In genomic region chr1:29634324-29635072, GRCh38 we compare ENCODE assay signal across 20 cellular contexts.
A peak's percentile ranks its signal among the peaks of the same experiment; 100 is the strongest.
DNase-seq lines count a peak whose midpoint lies in the region; ATAC-seq and TF ChIP-seq lines count a peak whose summit lies in the region.
"Had no signal": no experiment of that assay in that cellular context is flagged by ENCODE, and none has a peak within 500 bp of the region (broad histone marks: within the 10 kb centered on the region; RNA-seq: fewer than 3 reads in every experiment).

No MANE protein-coding gene starts in this region.

- H3K27ac ChIP-seq in endodermal cell (ENCODE audit: low read depth, low read length) (no peak overlapping the region), mesenchymal stem cell (ENCODE audit: low read length, poor library complexity, severe bottlenecking) (no peak overlapping the region)
- H3K27ac ChIP-seq: BLaER1, HL-60 had no signal

- no peaks in the 10 kb centered on the region for H3K36me3 ChIP-seq in endodermal cell (ENCODE audit: control insufficient read depth, insufficient read depth, low read length)
- no peaks in the 10 kb centered on the region for H3K36me3 ChIP-seq in mesenchymal stem cell (ENCODE audit: control insufficient read depth in 1 of 2, insufficient read depth in 2 of 2, low read depth in 1 of 2, low read length in 2 of 2)
- H3K36me3 ChIP-seq: BLaER1 had no signal

- peaks cover 21 to 26% of the 10 kb centered on the region in 2 donors for H3K27me3 Mint-ChIP-seq in natural killer cell treated with Interleukin-12 subunit alpha and Interleukin-12 subunit beta and Interleukin-15 and Interleukin-18, amount 100 ng/mL, for 72 hours
- H3K27me3 Mint-ChIP-seq in natural killer cell (ENCODE audit: low read depth in 2 of 2) (peaks cover 7 to 14% of the 10 kb centered on the region in 2 donors), endodermal cell (ENCODE audit: insufficient read depth) (peaks cover 12% of the 10 kb centered on the region), type B pancreatic cell (peaks cover 9% of the 10 kb centered on the region)
- H3K27me3 Mint-ChIP-seq: CD4-positive, CD25-positive, alpha-beta regulatory T cell had no signal

- no peak overlapping the region for H3K4me3 ChIP-seq in endodermal cell (ENCODE audit: low read length)
- no peak overlapping the region for H3K4me3 ChIP-seq in mesenchymal stem cell (ENCODE audit: insufficient read depth in 1 of 2, low read depth in 1 of 2, low read length in 2 of 2)
- H3K4me3 ChIP-seq: BLaER1, GM23338, K562 had no signal

- WGBS in endodermal cell (ENCODE audit: insufficient coverage in 1 of 2, insufficient read length in 1 of 2), 2 experiments = 87 to 93% methylated on average over 3 to 8 of the region's 8 CpGs
- 75% methylated on average over 8 of the region's 8 CpGs for WGBS in mesenchymal stem cell

- no peak overlapping the region for H3K4me2 ChIP-seq in mesenchymal stem cell (ENCODE audit: low read length, poor library complexity, severe bottlenecking)
- H3K4me2 ChIP-seq: BLaER1, GM23338 had no signal

- H3K79me1 ChIP-seq in mesenchymal stem cell (replicated peaks; ENCODE audit: low read length, poor library complexity, severe bottlenecking) = no peaks in the 10 kb centered on the region

- TF ChIP-seq CTCF in natural killer cell (IDR thresholded peaks at IDR 0.05) (no peak), endodermal cell (conservative IDR thresholded peaks at IDR 0.05) (no peak), type B pancreatic cell (conservative IDR thresholded peaks at IDR 0.05) (no peak)

- intact Hi-C loops in natural killer cell (cut with micrococcal nuclease) = no loop called here

- no peak overlapping the region for H3K4me3 Mint-ChIP-seq in natural killer cell treated with Interleukin-12 subunit alpha and Interleukin-12 subunit beta and Interleukin-15 and Interleukin-18, amount 100 ng/mL, for 72 hours
- no peak overlapping the region for H3K4me3 Mint-ChIP-seq in natural killer cell
- H3K4me3 Mint-ChIP-seq in endodermal cell = no peak overlapping the region
- H3K4me3 Mint-ChIP-seq in type B pancreatic cell = no peak overlapping the region
- H3K4me3 Mint-ChIP-seq: CD4-positive, CD25-positive, alpha-beta regulatory T cell; GM23338 had no signal

- H3K9me3 ChIP-seq in endodermal cell (ENCODE audit: control insufficient read depth, low read length) (no peaks in the 10 kb centered on the region), mesenchymal stem cell (ENCODE audit: control insufficient read depth, low read length) (no peaks in the 10 kb centered on the region)
- H3K9me3 ChIP-seq: BLaER1 had no signal

- H2AFZ ChIP-seq in mesenchymal stem cell (ENCODE audit: low read depth, low read length) = no peak overlapping the region
- H2AFZ ChIP-seq: GM23338 had no signal

- H2BK15ac ChIP-seq in mesenchymal stem cell (ENCODE audit: low read depth, poor library complexity, severe bottlenecking) = no peak overlapping the region

- no peak overlapping the region for H4K8ac ChIP-seq in mesenchymal stem cell (ENCODE audit: low read length)

- H2BK12ac ChIP-seq in mesenchymal stem cell (ENCODE audit: low read length in 2 of 2) = no peak overlapping the region

- H2BK5ac ChIP-seq in mesenchymal stem cell (ENCODE audit: low read depth, low read length, poor library complexity, severe bottlenecking) = no peak overlapping the region

- peak; percentile 28 for DNase-seq in natural killer cell treated with Interleukin-12 subunit alpha and Interleukin-12 subunit beta and Interleukin-15 and Interleukin-18, amount 100 ng/mL, for 72 hours (ENCODE audit: low spot score)
- no peak for DNase-seq in natural killer cell
- peak; percentile 24 for DNase-seq in endodermal cell
- no peak for DNase-seq in mesenchymal stem cell
- DNase-seq in type B pancreatic cell (ENCODE audit: extremely low spot score, unreplicated experiment) = peak; percentile 58
- DNase-seq in HK-2 (ENCODE audit: unreplicated experiment) = no peak
- DNase-seq in HPDE6-E6E7 (ENCODE audit: extremely low spot score) = no peak
- no peak for DNase-seq in NK-92 treated with Interleukin-12 subunit alpha and Interleukin-12 subunit beta, amount 100 ng/mL, for 24 hours (lab: John Stamatoyannopoulos, UW)
- DNase-seq: CD4-positive, CD25-positive, alpha-beta regulatory T cell; DMS153; DND-41; HCEC 1CT; NCI-H187; NCI-H2081 treated with DMSO at 0.1 percent for 48 hours; SHP77 treated with DMSO at 0.1 percent for 48 hours had no signal

- H3K18ac ChIP-seq in mesenchymal stem cell (ENCODE audit: low read depth in 1 of 2, low read length in 2 of 2) = no peak overlapping the region

- H3K9ac ChIP-seq in endodermal cell (ENCODE audit: extremely low read depth, low read length, poor library complexity, severe bottlenecking) = no peak overlapping the region
- H3K9ac ChIP-seq in mesenchymal stem cell (ENCODE audit: low read length) = no peak overlapping the region
- H3K9ac ChIP-seq: BLaER1 had no signal

- H2AK5ac ChIP-seq in mesenchymal stem cell (ENCODE audit: low read length, severe bottlenecking) = peak overlapping the region; percentile 85

- no peak overlapping the region for H3K23ac ChIP-seq in mesenchymal stem cell (ENCODE audit: low read length in 2 of 2)

- H3K4me1 ChIP-seq in endodermal cell (ENCODE audit: control insufficient read depth, insufficient read depth, low read length) (no peaks in the 10 kb centered on the region), mesenchymal stem cell (ENCODE audit: control insufficient read depth, insufficient read depth, low read depth, low read length) (peaks cover 15% of the 10 kb centered on the region)

- H3K27me3 ChIP-seq in endodermal cell (ENCODE audit: control insufficient read depth, insufficient read depth, low read length, poor library complexity, severe bottlenecking) = peaks cover 2% of the 10 kb centered on the region
- peaks cover 0 to 38% of the 10 kb centered on the region in 2 experiments for H3K27me3 ChIP-seq in mesenchymal stem cell (ENCODE audit: control insufficient read depth in 1 of 2, insufficient read depth in 1 of 2, low read length in 2 of 2)
- H3K27me3 ChIP-seq: BLaER1 had no signal

- H4K91ac ChIP-seq in mesenchymal stem cell (ENCODE audit: low read length) = no peak overlapping the region

- no peak for ATAC-seq in natural killer cell treated with Interleukin-12 subunit alpha and Interleukin-12 subunit beta and Interleukin-15 and Interleukin-18, amount 100 ng/mL, for 72 hours
- no peak for ATAC-seq in natural killer cell
- ATAC-seq: GM23338, K562, Panc1 had no signal

- no peaks in the 10 kb centered on the region for H3K4me1 Mint-ChIP-seq in natural killer cell treated with Interleukin-12 subunit alpha and Interleukin-12 subunit beta and Interleukin-15 and Interleukin-18, amount 100 ng/mL, for 72 hours (ENCODE audit: low read depth in 2 of 2)
- no peaks in the 10 kb centered on the region for H3K4me1 Mint-ChIP-seq in natural killer cell
- no peaks in the 10 kb centered on the region for H3K4me1 Mint-ChIP-seq in endodermal cell
- peaks cover 11% of the 10 kb centered on the region for H3K4me1 Mint-ChIP-seq in type B pancreatic cell (ENCODE audit: unreplicated experiment)
- H3K4me1 Mint-ChIP-seq: CD4-positive, CD25-positive, alpha-beta regulatory T cell; GM23338 had no signal

- H2BK120ac ChIP-seq in mesenchymal stem cell (ENCODE audit: low read depth, low read length) = no peak overlapping the region

- H3K27ac Mint-ChIP-seq in natural killer cell treated with Interleukin-12 subunit alpha and Interleukin-12 subunit beta and Interleukin-15 and Interleukin-18, amount 100 ng/mL, for 72 hours = no peak overlapping the region
- H3K27ac Mint-ChIP-seq in natural killer cell = no peak overlapping the region
- H3K27ac Mint-ChIP-seq in endodermal cell = no peak overlapping the region
- no peak overlapping the region for H3K27ac Mint-ChIP-seq in type B pancreatic cell
- H3K27ac Mint-ChIP-seq: CD4-positive, CD25-positive, alpha-beta regulatory T cell; GM23338 had no signal

- no peaks in the 10 kb centered on the region for H3K36me3 Mint-ChIP-seq in natural killer cell treated with Interleukin-12 subunit alpha and Interleukin-12 subunit beta and Interleukin-15 and Interleukin-18, amount 100 ng/mL, for 72 hours
- H3K36me3 Mint-ChIP-seq in natural killer cell (no peaks in the 10 kb centered on the region), endodermal cell (ENCODE audit: low read depth) (no peaks in the 10 kb centered on the region), type B pancreatic cell (no peaks in the 10 kb centered on the region)
- H3K36me3 Mint-ChIP-seq: CD4-positive, CD25-positive, alpha-beta regulatory T cell had no signal

- H3K4ac ChIP-seq in mesenchymal stem cell (ENCODE audit: low read depth in 1 of 2, low read length in 2 of 2) = no peak overlapping the region

- no peak overlapping the region for H3K14ac ChIP-seq in mesenchymal stem cell (ENCODE audit: low read length in 2 of 2)

- no peaks in the 10 kb centered on the region for H3K9me3 Mint-ChIP-seq in natural killer cell treated with Interleukin-12 subunit alpha and Interleukin-12 subunit beta and Interleukin-15 and Interleukin-18, amount 100 ng/mL, for 72 hours
- H3K9me3 Mint-ChIP-seq in natural killer cell (no peaks in the 10 kb centered on the region), endodermal cell (no peaks in the 10 kb centered on the region), type B pancreatic cell (no peaks in the 10 kb centered on the region)
- H3K9me3 Mint-ChIP-seq: GM23338 had no signal

Comparison
In these comparisons a context has a peak if more than half of its experiments do, and no peak if none do; other contexts are left out.
1. DNase-seq: peak in natural killer cell treated with Interleukin-12 subunit alpha and Interleukin-12 subunit beta and Interleukin-15 and Interleukin-18, amount 100 ng/mL, for 72 hours (single experiment), endodermal cell (single experiment) and type B pancreatic cell (single experiment); none in natural killer cell (single experiment), mesenchymal stem cell (single experiment), HK-2 (single experiment), HPDE6-E6E7 (single experiment) and NK-92 treated with Interleukin-12 subunit alpha and Interleukin-12 subunit beta, amount 100 ng/mL, for 24 hours (single experiment).